16 cellular contexts compared by ENCODE assay signal in genomic region chr14:102501751-102502315, GRCh38. TPM values are rescaled to one million over a fixed set of nuclear protein-coding genes. Genes with fewer than 3 reads are reported as not detected.
DNase-seq lines count a peak whose midpoint lies in the region; ATAC-seq and TF ChIP-seq lines count a peak whose summit lies in the region.
"Had no signal": no experiment of that assay in that cellular context is flagged by ENCODE, and none has a peak within 500 bp of the region (broad histone marks: within the 10 kb centered on the region; RNA-seq: fewer than 3 reads in every experiment).

No MANE protein-coding gene starts in this region.

- no peak for TF ChIP-seq POLR2A in suprapubic skin (IDR thresholded peaks at IDR 0.05)

- no peak for DNase-seq in activated naive CD8-positive, alpha-beta T cell treated with anti-CD3 and anti-CD28 coated beads, Interleukin-2, amount 10 ng/mL, durations not matched to agents 7 days and 5 days
- no peak for DNase-seq in activated naive CD8-positive, alpha-beta T cell treated with anti-CD3 and anti-CD28 coated beads, Interleukin-2, amount 50 U/mL, for 24 hours
- DNase-seq in SK-MEL-5 (ENCODE audit: low read depth, low spot score) (peak; percentile 80), right atrium auricular region (ENCODE audit: low spot score) (no peak), suprapubic skin (ENCODE audit: low spot score in 2 of 2) (no peak), NCI-H1694 treated with DMSO at 0.1 percent for 48 hours (lab: John Stamatoyannopoulos, UW) (no peak), KBM-7 (no peak), NCI-H748 (lab: John Stamatoyannopoulos, UW; ENCODE audit: unreplicated experiment) (no peak)
- DNase-seq: activated naive CD4-positive, alpha-beta T cell treated with anti-CD3 and anti-CD28 coated beads, Interleukin-2, amount 50 U/mL, for 16 hours; COR-L47; glutamatergic neuron; NCI-H226; stimulated activated CD4-positive, alpha-beta T cell treated with anti-CD3 and anti-CD28 coated beads, Interleukin-4, amount 100 ng/mL, for 24 hours; T-cell; upper lobe of left lung had no signal

- H3K27ac Mint-ChIP-seq in activated naive CD8-positive, alpha-beta T cell treated with anti-CD3 and anti-CD28 coated beads, Interleukin-2, amount 10 ng/mL, durations not matched to agents 7 days and 5 days: peak overlapping the region; percentile 23
- no peak overlapping the region for H3K27ac Mint-ChIP-seq in activated naive CD8-positive, alpha-beta T cell treated with anti-CD3 and anti-CD28 coated beads, Interleukin-2, amount 50 U/mL, for 24 hours
- H3K27ac Mint-ChIP-seq: T-cell had no signal

- no peak for TF ChIP-seq EP300 in suprapubic skin (IDR thresholded peaks at IDR 0.05)

- POLR2A ChIA-PET in activated naive CD8-positive, alpha-beta T cell treated with anti-CD3 and anti-CD28 coated beads, Interleukin-2, amount 10 ng/mL, durations not matched to agents 7 days and 5 days (lab: Charles Lee): interaction anchor here (0.6 to 1.6 kb wide), 3 partner anchors 15 to 1140 kb away, joined by 3 to 5 read pairs (median 3); no protein-coding TSS in a partner anchor

- peaks cover 11% of the 10 kb centered on the region for H3K4me1 Mint-ChIP-seq in activated naive CD8-positive, alpha-beta T cell treated with anti-CD3 and anti-CD28 coated beads, Interleukin-2, amount 10 ng/mL, durations not matched to agents 7 days and 5 days
- peaks cover 4% of the 10 kb centered on the region for H3K4me1 Mint-ChIP-seq in activated naive CD8-positive, alpha-beta T cell treated with anti-CD3 and anti-CD28 coated beads, Interleukin-2, amount 50 U/mL, for 24 hours

- no peaks in the 10 kb centered on the region for H3K9me3 Mint-ChIP-seq in activated naive CD8-positive, alpha-beta T cell treated with anti-CD3 and anti-CD28 coated beads, Interleukin-2, amount 10 ng/mL, durations not matched to agents 7 days and 5 days
- no peaks in the 10 kb centered on the region for H3K9me3 Mint-ChIP-seq in activated naive CD8-positive, alpha-beta T cell treated with anti-CD3 and anti-CD28 coated beads, Interleukin-2, amount 50 U/mL, for 24 hours
- H3K9me3 Mint-ChIP-seq: T-cell had no signal

- H3K27me3 ChIP-seq in right atrium auricular region: no peaks in the 10 kb centered on the region
- no peaks in the 10 kb centered on the region for H3K27me3 ChIP-seq in suprapubic skin
- H3K27me3 ChIP-seq: upper lobe of left lung had no signal

- ATAC-seq in activated naive CD8-positive, alpha-beta T cell treated with anti-CD3 and anti-CD28 coated beads, Interleukin-2, amount 10 ng/mL, durations not matched to agents 7 days and 5 days (ENCODE audit: low read depth): no peak
- ATAC-seq in activated naive CD8-positive, alpha-beta T cell treated with anti-CD3 and anti-CD28 coated beads, Interleukin-2, amount 50 U/mL, for 24 hours: no peak
- ATAC-seq: sciatic nerve, T-cell had no signal

- H3K36me3 Mint-ChIP-seq in activated naive CD8-positive, alpha-beta T cell treated with anti-CD3 and anti-CD28 coated beads, Interleukin-2, amount 10 ng/mL, durations not matched to agents 7 days and 5 days: peaks cover 3% of the 10 kb centered on the region
- H3K36me3 Mint-ChIP-seq in activated naive CD8-positive, alpha-beta T cell treated with anti-CD3 and anti-CD28 coated beads, Interleukin-2, amount 50 U/mL, for 24 hours (ENCODE audit: low read depth): no peaks in the 10 kb centered on the region

- H3K36me3 ChIP-seq in right atrium auricular region (peaks cover 31% of the 10 kb centered on the region), suprapubic skin (peaks cover 31% of the 10 kb centered on the region)

- H3K9me3 ChIP-seq in right atrium auricular region: no peaks in the 10 kb centered on the region
- H3K9me3 ChIP-seq in suprapubic skin: no peaks in the 10 kb centered on the region
- H3K9me3 ChIP-seq: upper lobe of left lung had no signal

- H3K4me1 ChIP-seq in right atrium auricular region: peaks cover 0 to 56% of the 10 kb centered on the region in 2 donors
- H3K4me1 ChIP-seq in suprapubic skin: peaks cover 30% of the 10 kb centered on the region

- 58% methylated on average over 20 of the region's 20 CpGs for WGBS in suprapubic skin

- in situ Hi-C loops in SK-MEL-5 (cut with HindIII; ENCODE audit: low pct_unique_long_range_greater_than_20kb, low sequenced_read_pairs) (no loop called here), KBM-7 (cut with MboI; ENCODE audit: low pct_unique_long_range_greater_than_20kb, low sequenced_read_pairs) (no loop called here)

- no peak overlapping the region for H3K4me3 Mint-ChIP-seq in activated naive CD8-positive, alpha-beta T cell treated with anti-CD3 and anti-CD28 coated beads, Interleukin-2, amount 10 ng/mL, durations not matched to agents 7 days and 5 days
- H3K4me3 Mint-ChIP-seq in activated naive CD8-positive, alpha-beta T cell treated with anti-CD3 and anti-CD28 coated beads, Interleukin-2, amount 50 U/mL, for 24 hours: no peak overlapping the region
- H3K4me3 Mint-ChIP-seq: T-cell had no signal

- no peaks in the 10 kb centered on the region for H3K27me3 Mint-ChIP-seq in activated naive CD8-positive, alpha-beta T cell treated with anti-CD3 and anti-CD28 coated beads, Interleukin-2, amount 10 ng/mL, durations not matched to agents 7 days and 5 days
- no peaks in the 10 kb centered on the region for H3K27me3 Mint-ChIP-seq in activated naive CD8-positive, alpha-beta T cell treated with anti-CD3 and anti-CD28 coated beads, Interleukin-2, amount 50 U/mL, for 24 hours
- H3K27me3 Mint-ChIP-seq: T-cell had no signal

- no peak overlapping the region for H3K4me3 ChIP-seq in right atrium auricular region
- H3K4me3 ChIP-seq in suprapubic skin: no peak overlapping the region
- H3K4me3 ChIP-seq: upper lobe of left lung had no signal

- no peak for TF ChIP-seq CTCF in right atrium auricular region (IDR thresholded peaks at IDR 0.05)
- TF ChIP-seq CTCF in suprapubic skin (IDR thresholded peaks at IDR 0.05): no peak

- peak overlapping the region; percentile 82 to 93 for H3K27ac ChIP-seq in right atrium auricular region
- peak overlapping the region; percentile 10 for H3K27ac ChIP-seq in suprapubic skin

RNA-seq across cellular contexts. Expression of gene ANKRD9, which starts 7.7 kb away (rescaled TPM):
- 1 to 10 TPM; 8.8 to 9.4 TPM for total RNA-seq in activated naive CD8-positive, alpha-beta T cell treated with anti-CD3 and anti-CD28 coated beads, Interleukin-2, amount 10 ng/mL, durations not matched to agents 7 days and 5 days
- total RNA-seq in SK-MEL-5 (2014; rRNA removed; shearing (Covaris generic)): 39.7 and 47.9 TPM in 2 replicates
- 57.2 and 67.4 TPM in 2 replicates for polyA plus RNA-seq in SK-MEL-5 (2015; cell fraction: cytosol; rRNA removed)
- 123 and 226 TPM in 2 replicates for polyA plus RNA-seq in SK-MEL-5 (2015; cell fraction: nucleus; rRNA removed)
- total RNA-seq in right atrium auricular region (100 to 1,000 TPM; 144 to 158 TPM), suprapubic skin (10 to 100 TPM; 48.4 to 60.1 (median 54.4) TPM)
